Comparison of ENCODE assay signal across 27 cellular contexts in genomic region chr9:36831381-36832231, GRCh38.
DNase-seq lines count a peak whose midpoint lies in the region; ATAC-seq, FAIRE-seq and TF ChIP-seq lines count a peak whose summit lies in the region.
"Had no signal": no experiment of that assay in that cellular context is flagged by ENCODE, and none has a peak within 500 bp of the region (broad histone marks: within the 10 kb centered on the region; RNA-seq: fewer than 3 reads in every experiment).

No MANE protein-coding gene starts in this region.

- TF ChIP-seq EP300 in HepG2 (IDR thresholded peaks at IDR 0.05; ENCODE audit: low read depth in 2 of 2, low read length in 2 of 2) (no peak), HepG2 (CRISPR knock-in tag; IDR thresholded peaks at IDR 0.05; ENCODE audit: borderline replicate concordance) (no peak)

- peak overlapping the region; percentile 45 for H2BK5ac ChIP-seq in neuronal stem cell (ENCODE audit: low read length)

- no peak for TF ChIP-seq POLR2A in HepG2 (IDR thresholded peaks at IDR 0.05; ENCODE audit: insufficient read depth in 1 of 2, low read depth in 2 of 2, low read length in 2 of 2)
- no peak for TF ChIP-seq POLR2A in right lobe of liver (IDR thresholded peaks at IDR 0.05)

- no peak overlapping the region for H2BK12ac ChIP-seq in neuronal stem cell (ENCODE audit: low read length)

- POLR2A ChIA-PET in HepG2 (lab: Yijun Ruan, JAX), result no interaction called here

- H3K4ac ChIP-seq in neuronal stem cell (ENCODE audit: low read length), result no peak overlapping the region

- H3K18ac ChIP-seq in neuronal stem cell (ENCODE audit: low read length), result peak overlapping the region; percentile 39

- no peak for TF ChIP-seq RAD21 in HepG2 (CRISPR knock-in tag; IDR thresholded peaks at IDR 0.05)

- no peak overlapping the region for H4K8ac ChIP-seq in neuronal stem cell (ENCODE audit: low read depth, low read length)

- H3K14ac ChIP-seq in neuronal stem cell (ENCODE audit: low read length), result no peak overlapping the region

- H4K91ac ChIP-seq in neuronal stem cell (ENCODE audit: low read depth, low read length, poor library complexity), result no peak overlapping the region

- H3K27ac ChIP-seq in HepG2 (ENCODE audit: extremely low read length, insufficient read depth, low read length) (no peak overlapping the region), right lobe of liver (no peak overlapping the region), RWPE2 (ENCODE audit: poor library complexity, severe bottlenecking) (no peak overlapping the region), neuronal stem cell (replicated peaks; ENCODE audit: low read length) (no peak overlapping the region)
- H3K27ac ChIP-seq: dorsolateral prefrontal cortex, esophagus muscularis mucosa, ovary had no signal

- peaks cover 2% of the 10 kb centered on the region for H3K79me1 ChIP-seq in neuronal stem cell (ENCODE audit: low read depth, low read length)

- no peak overlapping the region for H2AFZ ChIP-seq in HepG2 (ENCODE audit: low read length)
- H2AFZ ChIP-seq in neuronal stem cell (ENCODE audit: low read length), result no peak overlapping the region

- peak overlapping the region; percentile 73 for H2AK5ac ChIP-seq in neuronal stem cell (ENCODE audit: low read depth, low read length)

- no TSS peak for BruUV-seq in HepG2 (replicated peaks; lab: Mats Ljungman, UMichigan)

- H2BK120ac ChIP-seq in neuronal stem cell (ENCODE audit: low read depth, low read length), result no peak overlapping the region

- no peak; the same call in 2 of the 3 replicates for ATAC-seq in HepG2
- no peak for ATAC-seq in right lobe of liver
- no peak for ATAC-seq in RWPE2 (ENCODE audit: low read depth)
- ATAC-seq in HG02870 (IDR thresholded peaks at IDR 0.05; ENCODE audit: unreplicated experiment), result no peak
- ATAC-seq: natural killer cell treated with Interleukin-12 subunit alpha and Interleukin-12 subunit beta and Interleukin-15 and Interleukin-18, amount 100 ng/mL, for 72 hours; stimulated activated naive CD8-positive, alpha-beta T cell treated with anti-CD3 and anti-CD28 coated beads, Interleukin-15, Interleukin-2, amounts not matched to agents 100 U/mL and 50 U/mL, for 24 hours had no signal

- intact Hi-C loops in HepG2 (cut with micrococcal nuclease; ENCODE audit: unreplicated experiment), result no loop called here
- intact Hi-C loops in right lobe of liver (cut with DNase I), result no loop called here

- DNase-seq in HepG2 (ENCODE audit: low spot score) (no peak), right lobe of liver (no peak), RWPE2 (ENCODE audit: low spot score) (peak; percentile 25), neuronal stem cell (ENCODE audit: low spot score) (no peak), DMS 273 (lab: John Stamatoyannopoulos, UW; ENCODE audit: unreplicated experiment) (no peak), AG08396 (ENCODE audit: low spot score) (no peak)
- DNase-seq: activated CD4-positive, alpha-beta memory T cell treated with anti-CD3 and anti-CD28 coated beads, Interleukin-2, amount 10 ng/mL, durations not matched to agents 7 days and 5 days; activated CD8-positive, alpha-beta memory T cell treated with anti-CD3 and anti-CD28 coated beads, Interleukin-2, amount 50 U/mL, for 4 hours; activated naive CD4-positive, alpha-beta T cell treated with anti-CD3 and anti-CD28 coated beads, Interleukin-2, amount 50 U/mL, for 16 hours; amniotic stem cell; BE2C; cerebellar nuclear complex; DMS153; foreskin fibroblast; IMR-90; NCI-H187 treated with DMSO at 0.1 percent for 48 hours; NCI-H524 treated with DMSO at 0.1 percent for 48 hours; ovary; small intestine; stimulated activated naive CD8-positive, alpha-beta T cell treated with anti-CD3 and anti-CD28 coated beads, Interleukin-15, Interleukin-2, amounts not matched to agents 100 U/mL and 50 U/mL, for 24 hours; T-helper 2 cell had no signal

- peaks cover 17% of the 10 kb centered on the region for H3K4me1 ChIP-seq in HepG2 (ENCODE audit: insufficient read depth, low read length)
- H3K4me1 ChIP-seq in right lobe of liver, result no peaks in the 10 kb centered on the region
- no peaks in the 10 kb centered on the region for H3K4me1 ChIP-seq in RWPE2 (ENCODE audit: insufficient read depth, poor library complexity, severe bottlenecking)
- H3K4me1 ChIP-seq in neuronal stem cell (ENCODE audit: control insufficient read depth in 2 of 2, insufficient read depth in 1 of 2, low read depth in 1 of 2, low read length in 2 of 2), result peaks cover 7 to 10% of the 10 kb centered on the region in 2 donors
- H3K4me1 ChIP-seq: BE2C, esophagus muscularis mucosa, HAP-1 had no signal

- CTCF ChIA-PET in HepG2 (lab: Yijun Ruan, JAX; ENCODE audit: low intra/inter-chr PET ratio, low total read pairs), result no interaction called here

- 28% methylated on average over 5 of the region's 9 CpGs for WGBS in HepG2 (ENCODE audit: low lambda C conversion rate)
- 59% methylated on average over 4 of the region's 9 CpGs for WGBS in right lobe of liver (ENCODE audit: insufficient coverage, low coverage, low lambda C conversion rate, missing lambda C conversion rate)
- no CpG with 5 or more reads among the region's 9 CpGs for WGBS in neuronal stem cell (ENCODE audit: extremely low coverage in 2 of 2, insufficient read length in 2 of 2, insufficient replicate concordance in 1 of 2), 2 donors

- FAIRE-seq in HepG2 (lab: Jason Lieb, UNC), result no peak
- FAIRE-seq: endometrium, small intestine had no signal

- H2BK15ac ChIP-seq in neuronal stem cell (ENCODE audit: low read length), result no peak overlapping the region

- in situ Hi-C loops in HepG2 (cut with HindIII; ENCODE audit: extremely low pct_ligation_motif_present, low pct_unique_long_range_greater_than_20kb), result no loop called here

- H3K27me3 ChIP-seq in HepG2 (ENCODE audit: control insufficient read depth in 1 of 2, insufficient read depth in 2 of 2, low read length in 2 of 2), result peaks cover 0 to 20% of the 10 kb centered on the region in 2 experiments; a peak in 1 of 5 replicates
- no peaks in the 10 kb centered on the region for H3K27me3 ChIP-seq in right lobe of liver
- H3K27me3 ChIP-seq in RWPE2 (ENCODE audit: insufficient read depth, poor library complexity, severe bottlenecking), result no peaks in the 10 kb centered on the region
- H3K27me3 ChIP-seq in neuronal stem cell (ENCODE audit: control insufficient read depth in 3 of 3, insufficient read depth in 3 of 3, low read depth in 1 of 3, low read length in 3 of 3), result no peaks in the 10 kb centered on the region
- H3K27me3 ChIP-seq: BE2C, ovary had no signal

- TF ChIP-seq CTCF in HepG2 (CRISPR knock-in tag; IDR thresholded peaks at IDR 0.05), result no peak
- no peak for TF ChIP-seq CTCF in right lobe of liver (IDR thresholded peaks at IDR 0.05)
- no peak for TF ChIP-seq CTCF in RWPE2 (IDR thresholded peaks at IDR 0.05; ENCODE audit: poor library complexity, severe bottlenecking)

- no peak overlapping the region for H3K4me3 ChIP-seq in HepG2 (replicated peaks in 1 of 3; ENCODE audit: insufficient read depth in 1 of 3, low read depth in 2 of 3, low read length in 3 of 3)
- no peak overlapping the region for H3K4me3 ChIP-seq in right lobe of liver
- no peak overlapping the region for H3K4me3 ChIP-seq in RWPE2 (ENCODE audit: severe bottlenecking)
- H3K4me3 ChIP-seq in neuronal stem cell (ENCODE audit: low read length in 2 of 2), result no peak overlapping the region
- H3K4me3 ChIP-seq: esophagus muscularis mucosa, HAP-1, ovary had no signal

- H3K9ac ChIP-seq in HepG2 (ENCODE audit: insufficient read depth, low read depth, low read length), result no peak overlapping the region
- peak overlapping the region; percentile 31 for H3K9ac ChIP-seq in neuronal stem cell (ENCODE audit: low read depth, low read length, poor library complexity)

- H3K36me3 ChIP-seq in HepG2 (replicated peaks in 1 of 2; ENCODE audit: control insufficient read depth in 1 of 2, insufficient read depth in 2 of 2, low read length in 2 of 2), result no peaks in the 10 kb centered on the region
- no peaks in the 10 kb centered on the region for H3K36me3 ChIP-seq in right lobe of liver
- no peaks in the 10 kb centered on the region for H3K36me3 ChIP-seq in RWPE2 (ENCODE audit: low read depth)
- H3K36me3 ChIP-seq in neuronal stem cell (replicated peaks in 1 of 2; ENCODE audit: control insufficient read depth in 2 of 2, insufficient read depth in 2 of 2, low read length in 2 of 2), result peaks cover 0 to 2% of the 10 kb centered on the region in 2 donors
- H3K36me3 ChIP-seq: BE2C, esophagus muscularis mucosa, HAP-1, ovary had no signal

- H3K9me3 ChIP-seq in HepG2 (ENCODE audit: low read length), result no peaks in the 10 kb centered on the region
- H3K9me3 ChIP-seq in right lobe of liver, result no peaks in the 10 kb centered on the region
- H3K9me3 ChIP-seq in RWPE2 (ENCODE audit: severe bottlenecking), result no peaks in the 10 kb centered on the region
- no peaks in the 10 kb centered on the region for H3K9me3 ChIP-seq in neuronal stem cell (replicated peaks in 1 of 2; ENCODE audit: control insufficient read depth in 2 of 2, insufficient read depth in 1 of 2, low read depth in 1 of 2, low read length in 2 of 2)
- H3K9me3 ChIP-seq: BE2C, esophagus muscularis mucosa, HAP-1, ovary had no signal

- H3K4me2 ChIP-seq in HepG2 (ENCODE audit: low read depth, low read length), result peak overlapping the region; percentile 29; the same call in 1 of the 2 replicates
- H3K4me2 ChIP-seq in neuronal stem cell (ENCODE audit: insufficient read depth, low read length, poor library complexity, severe bottlenecking), result no peak overlapping the region

- H4K20me1 ChIP-seq in HepG2 (ENCODE audit: insufficient read depth, low read length), result no peaks in the 10 kb centered on the region

- no peaks in the 10 kb centered on the region for H3K79me2 ChIP-seq in HepG2 (ENCODE audit: insufficient read depth, low read length)

- H3K23ac ChIP-seq in neuronal stem cell (ENCODE audit: low read depth, low read length, poor library complexity), result peak overlapping the region; percentile 26

TF ChIP-seq in HepG2, 621 proteins besides CTCF, POLR2A, EP300 and RAD21 (continues in another document):
- no peak for TF ChIP-seq NONO (IDR thresholded peaks at IDR 0.05)
- TF ChIP-seq NONO (CRISPR knock-in tag; conservative IDR thresholded peaks at IDR 0.05), result no peak
- no peak for TF ChIP-seq SALL2 (CRISPR knock-in tag; IDR thresholded peaks at IDR 0.05)
- no peak for TF ChIP-seq KDM2A (CRISPR knock-in tag; IDR thresholded peaks at IDR 0.05; ENCODE audit: borderline replicate concordance, low read depth)
